1 cellular context compared by ENCODE assay signal in genomic region chr14:74296037-74296467, GRCh38.
TF ChIP-seq lines count a peak whose summit lies in the region.

No MANE protein-coding gene starts in this region.

TF ChIP-seq in HEK293T, 16 proteins besides CTCF, POLR2A, EP300 and RAD21 (continued from another document):
- no peak for TF ChIP-seq SP1 (IDR thresholded peaks at IDR 0.05)
- no peak for TF ChIP-seq HDGF (IDR thresholded peaks at IDR 0.05; ENCODE audit: borderline replicate concordance)
- no peak for TF ChIP-seq BHLHE40 (IDR thresholded peaks at IDR 0.05; ENCODE audit: borderline replicate concordance)
- TF ChIP-seq SUZ12 (IDR thresholded peaks at IDR 0.05): no peak
- no peak for TF ChIP-seq ZNF384 (IDR thresholded peaks at IDR 0.05)
